In genomic region chr15:87211547-87211946, GRCh38 we compare ENCODE assay signal across 25 cellular contexts.
DNase-seq lines count a peak whose midpoint lies in the region; FAIRE-seq and TF ChIP-seq lines count a peak whose summit lies in the region.
"Had no signal": no experiment of that assay in that cellular context is flagged by ENCODE, and none has a peak within 500 bp of the region (broad histone marks: within the 10 kb centered on the region; RNA-seq: fewer than 3 reads in every experiment).

No MANE protein-coding gene starts in this region.

- in situ Hi-C loops in mammary epithelial cell (cut with MboI; ENCODE audit: low sequenced_read_pairs in 2 of 2) (no loop called here), transverse colon (cut with MboI; ENCODE audit: low pct_ligation_motif_present in 1 of 4, low pct_unique_long_range_greater_than_20kb in 1 of 4, low sequenced_read_pairs in 3 of 4) (no loop called here)

- peaks cover 14% of the 10 kb centered on the region for H3K4me1 Mint-ChIP-seq in MCF 10A (ENCODE audit: insufficient read depth, unreplicated experiment)
- H3K4me1 Mint-ChIP-seq: B cell; CD4-positive, CD25-positive, alpha-beta regulatory T cell had no signal

- H3K79me1 ChIP-seq in trophoblast cell (ENCODE audit: low read length): no peaks in the 10 kb centered on the region

- TF ChIP-seq CTCF in mammary epithelial cell (conservative IDR thresholded peaks at IDR 0.05 in 1 of 2, IDR thresholded peaks at IDR 0.05 in 1 of 2; ENCODE audit: extremely low read depth in 1 of 2, insufficient read depth in 1 of 2, low read depth in 1 of 2, low read length in 2 of 2): no peak
- no peak for TF ChIP-seq CTCF in MCF 10A (IDR thresholded peaks at IDR 0.05; ENCODE audit: unreplicated experiment)
- no peak for TF ChIP-seq CTCF in bronchial epithelial cell (IDR thresholded peaks at IDR 0.05; ENCODE audit: insufficient read depth, low read length, severe bottlenecking)
- TF ChIP-seq CTCF in esophagus muscularis mucosa (IDR thresholded peaks at IDR 0.05): no peak
- no peak for TF ChIP-seq CTCF in smooth muscle cell (IDR thresholded peaks at IDR 0.05; ENCODE audit: borderline replicate concordance, insufficient read depth, poor library complexity, severe bottlenecking)
- TF ChIP-seq CTCF in transverse colon (IDR thresholded peaks at IDR 0.05): no peak

- no peaks in the 10 kb centered on the region for H3K27me3 Mint-ChIP-seq in MCF 10A (ENCODE audit: insufficient read depth, unreplicated experiment)
- H3K27me3 Mint-ChIP-seq: B cell; CD4-positive, CD25-positive, alpha-beta regulatory T cell had no signal

- H3K9ac ChIP-seq in mammary epithelial cell (ENCODE audit: insufficient read depth, low read length) (no peak overlapping the region), smooth muscle cell (ENCODE audit: low read depth) (no peak overlapping the region), trophoblast cell (ENCODE audit: low read length) (no peak overlapping the region)
- H3K9ac ChIP-seq: BLaER1 had no signal

- H2AFZ ChIP-seq in mammary epithelial cell (ENCODE audit: low read depth, low read length): no peak overlapping the region
- H2AFZ ChIP-seq in smooth muscle cell (ENCODE audit: low read depth): no peak overlapping the region
- no peak overlapping the region for H2AFZ ChIP-seq in trophoblast cell (ENCODE audit: insufficient read depth, low read length, poor library complexity)
- H2AFZ ChIP-seq: GM23338 had no signal

- TF ChIP-seq POLR2A in esophagus muscularis mucosa (IDR thresholded peaks at IDR 0.05; ENCODE audit: low read depth) (no peak), transverse colon (IDR thresholded peaks at IDR 0.05) (no peak)

- H3F3A ChIP-seq in smooth muscle cell (ENCODE audit: low read depth): no peaks in the 10 kb centered on the region

- H2BK120ac ChIP-seq in trophoblast cell (ENCODE audit: insufficient read depth, low read length, poor library complexity): no peak overlapping the region

- H2BK12ac ChIP-seq in trophoblast cell (ENCODE audit: low read length): no peak overlapping the region

- H3K36me3 Mint-ChIP-seq in MCF 10A (ENCODE audit: insufficient read depth, unreplicated experiment): no peaks in the 10 kb centered on the region
- H3K36me3 Mint-ChIP-seq: CD4-positive, CD25-positive, alpha-beta regulatory T cell; CD8-positive, alpha-beta T cell had no signal

- no peak overlapping the region for H2AK5ac ChIP-seq in trophoblast cell (ENCODE audit: low read length)

- TF ChIP-seq EP300 in esophagus muscularis mucosa (IDR thresholded peaks at IDR 0.05) (no peak), transverse colon (IDR thresholded peaks at IDR 0.05; ENCODE audit: low read depth) (no peak)

- H3K36me3 ChIP-seq in mammary epithelial cell (ENCODE audit: insufficient read depth, low read length) (no peaks in the 10 kb centered on the region), bronchial epithelial cell (ENCODE audit: control insufficient read depth, insufficient read depth, low read length) (no peaks in the 10 kb centered on the region), esophagus muscularis mucosa (no peaks in the 10 kb centered on the region), smooth muscle cell (ENCODE audit: low read depth) (no peaks in the 10 kb centered on the region), transverse colon (no peaks in the 10 kb centered on the region), trophoblast cell (ENCODE audit: control insufficient read depth in 1 of 2, insufficient read depth in 2 of 2, low read length in 2 of 2) (no peaks in the 10 kb centered on the region)
- H3K36me3 ChIP-seq: BLaER1, HAP-1 had no signal

- H3K9me3 Mint-ChIP-seq in MCF 10A (ENCODE audit: unreplicated experiment): no peaks in the 10 kb centered on the region
- H3K9me3 Mint-ChIP-seq: CD8-positive, alpha-beta T cell; GM23338; HFFc6 had no signal

- FAIRE-seq in bronchial epithelial cell (lab: Jason Lieb, UNC): peak; percentile 77
- FAIRE-seq: A204.1, GM12891, GM18507 had no signal

- H4K20me1 ChIP-seq in mammary epithelial cell (ENCODE audit: insufficient read depth, low read length) (no peaks in the 10 kb centered on the region), smooth muscle cell (ENCODE audit: low read depth) (no peaks in the 10 kb centered on the region)
- H4K20me1 ChIP-seq: BLaER1 had no signal

- no peak overlapping the region for H4K8ac ChIP-seq in trophoblast cell (ENCODE audit: low read depth, low read length)

- no peak overlapping the region for H3K18ac ChIP-seq in trophoblast cell (ENCODE audit: low read length)

- H3K14ac ChIP-seq in trophoblast cell (ENCODE audit: low read length): no peak overlapping the region

- DNase-seq in mammary epithelial cell (peak; percentile 62), MCF 10A (ENCODE audit: unreplicated experiment) (no peak), bronchial epithelial cell (ENCODE audit: low read depth) (peak; percentile 32), esophagus muscularis mucosa (ENCODE audit: extremely low spot score) (peak; percentile 5), smooth muscle cell (lab: John Stamatoyannopoulos, UW; ENCODE audit: unreplicated experiment) (no peak), RKO (ENCODE audit: low spot score) (no peak), transverse colon (no peak), trophoblast cell (no peak)
- DNase-seq: Caco-2; CD4-positive, CD25-positive, alpha-beta regulatory T cell; CD8-positive, alpha-beta T cell; DMS 273 treated with DMSO at 0.1 percent for 48 hours; DMS79; EL; GF-D8; HFFc6 had no signal

- H3K79me2 ChIP-seq in mammary epithelial cell (ENCODE audit: insufficient read depth, low read length): no peaks in the 10 kb centered on the region
- H3K79me2 ChIP-seq in smooth muscle cell (ENCODE audit: low read depth): no peaks in the 10 kb centered on the region
- no peaks in the 10 kb centered on the region for H3K79me2 ChIP-seq in trophoblast cell (ENCODE audit: control insufficient read depth, insufficient read depth, low read length, poor library complexity)

- CTCF ChIA-PET in mammary epithelial cell (lab: Charles Lee; ENCODE audit: low non-redundant PET) (no interaction called here), MCF 10A (lab: Yijun Ruan, JAX) (interaction anchor here (0.6 kb wide), 1 partner anchor 1034 kb away, joined by 3 read pairs; no protein-coding TSS in a partner anchor)

- no peak overlapping the region for H3K4ac ChIP-seq in trophoblast cell (ENCODE audit: low read depth, low read length)

- H4K12ac ChIP-seq in trophoblast cell (ENCODE audit: low read depth, low read length): no peak overlapping the region

- POLR2A ChIA-PET in MCF 10A (lab: Yijun Ruan, JAX): interaction anchor here (0.6 kb wide), 1 partner anchor 55 kb away, joined by 5 read pairs; no protein-coding TSS in a partner anchor

- H3K23ac ChIP-seq in trophoblast cell (ENCODE audit: low read length): no peak overlapping the region

- H3K4me3 Mint-ChIP-seq in MCF 10A (ENCODE audit: unreplicated experiment): no peak overlapping the region
- H3K4me3 Mint-ChIP-seq: B cell; CD4-positive, CD25-positive, alpha-beta regulatory T cell; CD8-positive, alpha-beta T cell; GM23338; HFFc6 had no signal

- dilution Hi-C loops in mammary epithelial cell (cut with HindIII; ENCODE audit: low sequenced_read_pairs): no loop called here

- 50% methylated on average over 1 of the region's 1 CpG for WGBS in mammary epithelial cell (ENCODE audit: low coverage, missing lambda C conversion rate)
- 81% methylated on average over 1 of the region's 1 CpG for WGBS in esophagus muscularis mucosa
- WGBS in smooth muscle cell (ENCODE audit: low lambda C conversion rate): 67% methylated on average over 1 of the region's 1 CpG
- WGBS in transverse colon (ENCODE audit: low coverage in 1 of 2), 2 donors: 73 to 75% methylated on average over 1 of the region's 1 CpG
- WGBS in trophoblast cell (ENCODE audit: extremely low coverage, insufficient coverage, insufficient read length): no CpG with 5 or more reads among the region's 1 CpG

- H3K4me2 ChIP-seq in mammary epithelial cell (ENCODE audit: insufficient read depth, low read depth, low read length) (no peak overlapping the region), smooth muscle cell (no peak overlapping the region), trophoblast cell (ENCODE audit: low read length) (no peak overlapping the region)
- H3K4me2 ChIP-seq: BLaER1, GM23338 had no signal

- H3K27ac Mint-ChIP-seq in MCF 10A (ENCODE audit: low read depth, unreplicated experiment): no peak overlapping the region
- H3K27ac Mint-ChIP-seq: B cell; CD4-positive, CD25-positive, alpha-beta regulatory T cell; CD8-positive, alpha-beta T cell; GM23338; HFFc6 had no signal

- H3K27ac ChIP-seq in mammary epithelial cell (ENCODE audit: insufficient read depth, low read depth, low read length) (no peak overlapping the region), esophagus muscularis mucosa (replicated peaks in 1 of 4) (no peak overlapping the region), smooth muscle cell (ENCODE audit: low read depth) (peak overlapping the region; percentile 28), transverse colon (no peak overlapping the region), trophoblast cell (ENCODE audit: low read depth, low read length) (no peak overlapping the region)
- H3K27ac ChIP-seq: 22Rv1, BLaER1, C4-2B had no signal

- H3K9me3 ChIP-seq in mammary epithelial cell (replicated peaks; ENCODE audit: insufficient read depth, low read length): no peaks in the 10 kb centered on the region
- no peaks in the 10 kb centered on the region for H3K9me3 ChIP-seq in esophagus muscularis mucosa
- no peaks in the 10 kb centered on the region for H3K9me3 ChIP-seq in smooth muscle cell (replicated peaks; ENCODE audit: low read depth)
- no peaks in the 10 kb centered on the region for H3K9me3 ChIP-seq in transverse colon
- H3K9me3 ChIP-seq in trophoblast cell (ENCODE audit: insufficient read depth, low read depth, low read length): no peaks in the 10 kb centered on the region
- H3K9me3 ChIP-seq: BLaER1, Caco-2 had no signal

- H3K4me1 ChIP-seq in mammary epithelial cell (ENCODE audit: insufficient read depth, low read length) (peaks cover 39% of the 10 kb centered on the region), esophagus muscularis mucosa (peaks cover 0 to 6% (median 5%) of the 10 kb centered on the region in 4 donors), smooth muscle cell (ENCODE audit: low read depth) (no peaks in the 10 kb centered on the region), transverse colon (no peaks in the 10 kb centered on the region), trophoblast cell (ENCODE audit: control insufficient read depth in 1 of 2, insufficient read depth in 2 of 2, low read length in 2 of 2) (no peaks in the 10 kb centered on the region)
- H3K4me1 ChIP-seq: BLaER1, Caco-2, HAP-1 had no signal

- no peaks in the 10 kb centered on the region for H3K27me3 ChIP-seq in mammary epithelial cell (ENCODE audit: insufficient read depth, low read length)
- no peaks in the 10 kb centered on the region for H3K27me3 ChIP-seq in bronchial epithelial cell (ENCODE audit: control insufficient read depth, insufficient read depth, low read length)
- no peaks in the 10 kb centered on the region for H3K27me3 ChIP-seq in esophagus muscularis mucosa
- H3K27me3 ChIP-seq in smooth muscle cell (ENCODE audit: low read depth): no peaks in the 10 kb centered on the region
- H3K27me3 ChIP-seq in transverse colon: no peaks in the 10 kb centered on the region
- H3K27me3 ChIP-seq in trophoblast cell (ENCODE audit: insufficient read depth, low read length): no peaks in the 10 kb centered on the region
- H3K27me3 ChIP-seq: BLaER1 had no signal

- no peak overlapping the region for H4K91ac ChIP-seq in trophoblast cell (ENCODE audit: low read depth, low read length)

- BruUV-seq in mammary epithelial cell (replicated peaks; lab: Mats Ljungman, UMichigan): no TSS peak
- no TSS peak for BruUV-seq in MCF 10A (replicated peaks; lab: Mats Ljungman, UMichigan)

- intact Hi-C loops in mammary epithelial cell (cut with micrococcal nuclease): loop anchor here (5.0 kb wide), 1 partner anchor 164 kb away; no protein-coding TSS in a partner anchor
- intact Hi-C loops in MCF 10A (cut with micrococcal nuclease): no loop called here
- intact Hi-C loops in esophagus muscularis mucosa (cut with DNase I): no loop called here
- intact Hi-C loops in transverse colon (cut with DNase I; ENCODE audit: low total_unique reads): no loop called here

- H3K4me3 ChIP-seq in mammary epithelial cell (replicated peaks in 1 of 3; ENCODE audit: insufficient read depth in 1 of 3, low read depth in 2 of 3, low read length in 3 of 3): no peak overlapping the region
- H3K4me3 ChIP-seq in bronchial epithelial cell (ENCODE audit: low read depth, low read length): no peak overlapping the region
- H3K4me3 ChIP-seq in esophagus muscularis mucosa: no peak overlapping the region
- H3K4me3 ChIP-seq in smooth muscle cell: no peak overlapping the region
- no peak overlapping the region for H3K4me3 ChIP-seq in transverse colon
- H3K4me3 ChIP-seq in trophoblast cell (ENCODE audit: low read depth, low read length): no peak overlapping the region
- H3K4me3 ChIP-seq: BLaER1, GM23338, HAP-1 had no signal

- no peak overlapping the region for H2BK5ac ChIP-seq in trophoblast cell (ENCODE audit: low read depth, low read length, poor library complexity)

Comparison
In these comparisons a context has a peak if more than half of its experiments do, and no peak if none do; other contexts are left out.
1. DNase-seq: peak in mammary epithelial cell (single experiment), bronchial epithelial cell (single experiment) and esophagus muscularis mucosa (single experiment); none in MCF 10A (single experiment), smooth muscle cell (single experiment), RKO (single experiment), transverse colon (single experiment) and trophoblast cell (0 of 2).